In the genomic region with DNA sequence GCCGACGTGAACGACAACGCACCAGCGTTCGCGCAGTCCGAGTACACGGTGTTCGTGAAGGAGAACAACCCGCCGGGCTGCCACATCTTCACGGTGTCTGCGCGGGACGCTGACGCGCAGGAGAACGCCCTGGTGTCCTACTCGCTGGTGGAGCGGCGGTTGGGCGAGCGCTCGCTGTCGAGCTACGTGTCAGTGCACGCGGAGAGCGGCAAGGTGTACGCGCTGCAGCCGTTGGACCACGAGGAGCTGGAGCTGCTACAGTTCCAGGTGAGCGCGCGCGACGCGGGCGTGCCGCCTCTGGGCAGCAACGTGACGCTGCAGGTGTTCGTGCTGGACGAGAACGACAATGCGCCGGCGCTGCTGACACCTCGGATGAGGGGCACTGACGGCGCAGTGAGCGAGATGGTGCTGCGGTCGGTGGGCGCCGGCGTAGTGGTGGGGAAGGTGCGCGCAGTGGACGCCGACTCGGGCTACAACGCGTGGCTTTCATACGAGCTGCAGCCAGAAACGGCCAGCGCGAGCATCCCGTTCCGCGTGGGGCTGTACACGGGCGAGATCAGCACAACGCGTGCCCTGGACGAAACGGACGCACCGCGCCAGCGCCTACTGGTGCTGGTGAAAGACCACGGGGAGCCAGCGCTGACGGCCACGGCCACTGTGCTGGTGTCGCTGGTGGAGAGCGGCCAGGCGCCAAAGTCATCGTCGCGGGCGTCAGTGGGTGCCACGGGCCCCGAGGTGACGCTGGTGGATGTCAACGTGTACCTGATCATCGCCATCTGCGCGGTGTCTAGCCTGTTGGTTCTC, we compare ENCODE assay signal across 2 cellular contexts.
TF ChIP-seq lines count a peak whose summit lies in the region.

No MANE protein-coding gene starts in this region.

TF ChIP-seq in WTC11, 78 proteins besides CTCF, POLR2A, EP300 and RAD21:
- 0 out of 2 replicates have a peak, but pooled peaks have one; percentile 44 for TF ChIP-seq IRF2 (CRISPR knock-in tag; IDR thresholded peaks at IDR 0.05; ENCODE audit: borderline replicate concordance, low read depth)
TF ChIP-seq in WTC11: peak in this region for 1; not testable (repeated sequence) for 77.

TF ChIP-seq in HepG2, 621 proteins besides CTCF, POLR2A, EP300 and RAD21:
- 0 out of 2 replicates have a peak, but pooled peaks have one; percentile 31 for TF ChIP-seq DNMT1 (CRISPR knock-in tag; IDR thresholded peaks at IDR 0.05)
